Comparison of ENCODE assay signal across 9 cellular contexts in the genomic region with DNA sequence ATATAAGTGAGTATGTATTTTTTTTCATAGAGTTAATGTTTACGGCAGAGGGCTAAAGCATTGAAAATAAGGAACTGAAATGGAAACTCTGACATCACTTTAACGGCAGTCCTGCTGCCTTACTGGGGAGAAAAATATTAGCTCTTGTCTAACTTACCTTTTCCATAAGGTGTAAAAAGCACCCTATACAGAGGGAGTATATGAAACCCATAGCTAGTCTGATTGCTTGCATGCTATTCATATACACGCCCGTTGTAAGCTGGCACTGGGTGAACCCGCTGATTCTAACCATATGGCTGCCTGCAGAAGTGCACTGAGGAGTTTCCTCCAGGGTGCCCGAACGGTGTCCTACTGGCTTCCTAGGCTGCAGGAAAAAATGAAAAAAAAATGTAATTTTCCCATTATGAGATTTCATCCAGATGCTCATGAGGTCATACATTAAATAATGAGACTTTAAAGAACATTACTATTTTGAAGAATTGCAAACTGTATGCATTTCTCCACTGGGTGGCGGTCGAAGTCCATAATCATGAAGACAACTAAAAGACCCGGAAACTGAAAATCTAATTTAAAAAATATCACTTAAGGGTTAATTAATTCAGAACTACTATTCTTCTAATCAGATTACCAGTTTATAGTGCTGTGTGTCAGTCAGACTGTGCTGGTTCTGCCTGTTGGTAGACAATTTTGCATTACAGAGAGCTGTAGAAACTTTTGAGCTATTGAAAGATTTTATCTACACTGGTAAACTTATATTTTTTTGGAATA.
DNase-seq lines count a peak whose midpoint lies in the region; ATAC-seq and TF ChIP-seq lines count a peak whose summit lies in the region.
"Had no signal": no experiment of that assay in that cellular context is flagged by ENCODE, and none has a peak within 500 bp of the region (broad histone marks: within the 10 kb centered on the region; RNA-seq: fewer than 3 reads in every experiment).

No MANE protein-coding gene starts in this region.

- H3K27ac ChIP-seq in PC-9 (no peak overlapping the region), coronary artery (no peak overlapping the region)
- H3K27ac ChIP-seq: SJSA1 had no signal

- H3K9me3 ChIP-seq in PC-9 (ENCODE audit: insufficient read depth, low read depth) = no peaks in the 10 kb centered on the region
- H3K9me3 ChIP-seq: SJSA1 had no signal

- ATAC-seq in GM18870 (IDR thresholded peaks at IDR 0.05; ENCODE audit: unreplicated experiment) (peak; percentile 91), HG03060 (IDR thresholded peaks at IDR 0.05; ENCODE audit: low read depth, unreplicated experiment) (peak; percentile 78)

- no peaks in the 10 kb centered on the region for H3F3A ChIP-seq in PC-9 (ENCODE audit: insufficient read depth, low read depth)

- POLR2A ChIA-PET in BJ (lab: Charles Lee) = no interaction called here
- POLR2A ChIA-PET in PC-9 (lab: Charles Lee; ENCODE audit: unreplicated experiment) = no interaction called here

- no TSS peak for BruUV-seq in PC-9 (replicated peaks; lab: Mats Ljungman, UMichigan)

- no peaks in the 10 kb centered on the region for H4K20me1 ChIP-seq in PC-9 (ENCODE audit: insufficient read depth)

- DNase-seq in BJ (ENCODE audit: low read depth) = no peak
- no peak for DNase-seq in PC-9
- DNase-seq in fibroblast of villous mesenchyme (ENCODE audit: low read depth) = peak; percentile 31
- no peak for DNase-seq in coronary artery (ENCODE audit: low spot score)
- DNase-seq in T1000 (lab: John Stamatoyannopoulos, UW) = no peak
- DNase-seq in GM19238 (ENCODE audit: insufficient read length, low spot score) = no peak

- no peaks in the 10 kb centered on the region for H3K9me2 ChIP-seq in PC-9 (ENCODE audit: insufficient read depth)

- H3K36me3 ChIP-seq in BJ (ENCODE audit: control insufficient read depth, insufficient read depth, low read length) (no peaks in the 10 kb centered on the region), PC-9 (ENCODE audit: low read depth) (no peaks in the 10 kb centered on the region)
- H3K36me3 ChIP-seq: SJSA1 had no signal

- no peak overlapping the region for H3K4me3 ChIP-seq in BJ (ENCODE audit: low read depth, low read length)
- no peak overlapping the region for H3K4me3 ChIP-seq in PC-9
- H3K4me3 ChIP-seq in fibroblast of villous mesenchyme (ENCODE audit: low read depth, low read length) = no peak overlapping the region
- H3K4me3 ChIP-seq in coronary artery = no peak overlapping the region
- H3K4me3 ChIP-seq: SJSA1 had no signal

- H3K79me2 ChIP-seq in PC-9 (ENCODE audit: low read depth) = no peaks in the 10 kb centered on the region

- no peaks in the 10 kb centered on the region for H3K27me3 ChIP-seq in BJ (ENCODE audit: control insufficient read depth, insufficient read depth, low read length)
- H3K27me3 ChIP-seq in PC-9 (ENCODE audit: insufficient read depth, low read depth) = no peaks in the 10 kb centered on the region
- H3K27me3 ChIP-seq: SJSA1 had no signal

- intact Hi-C loops in PC-9 (cut with micrococcal nuclease; ENCODE audit: unreplicated experiment) = no loop called here

- no peaks in the 10 kb centered on the region for H3K4me1 ChIP-seq in PC-9 (replicated peaks; ENCODE audit: insufficient read depth)
- H3K4me1 ChIP-seq: SJSA1 had no signal

- no peak overlapping the region for H2AFZ ChIP-seq in PC-9

- TF ChIP-seq CTCF in BJ (IDR thresholded peaks at IDR 0.05; ENCODE audit: insufficient read depth, low read depth, low read length) (peak; percentile 37), PC-9 (conservative IDR thresholded peaks at IDR 0.05) (peak; percentile 67), fibroblast of villous mesenchyme (IDR thresholded peaks at IDR 0.05; ENCODE audit: insufficient read depth, low read depth, low read length) (peak; percentile 55), coronary artery (IDR thresholded peaks at IDR 0.05) (no peak)

- CTCF ChIA-PET in BJ (lab: Yijun Ruan, JAX) = interaction anchor here (0.5 to 1.9 kb wide), 6 partner anchors 14 to 1858 kb away, joined by 3 to 7 read pairs (median 4); no protein-coding TSS in a partner anchor
- CTCF ChIA-PET in PC-9 (lab: Charles Lee) = interaction anchor here (0.6 kb wide), 1 partner anchor 145 kb away, joined by 3 read pairs; a partner anchor contains a TSS

- H3K4me2 ChIP-seq in PC-9 = no peak overlapping the region
